ENCODE assay signal across 8 cellular contexts in genomic region chr5:57298295-57298984, GRCh38.
DNase-seq lines count a peak whose midpoint lies in the region; ATAC-seq and TF ChIP-seq lines count a peak whose summit lies in the region.

No MANE protein-coding gene starts in this region.

- no peak overlapping the region for H3K9ac ChIP-seq in NT2/D1 (ENCODE audit: insufficient read length, low read depth)

- H3K27me3 ChIP-seq in BE2C (no peaks in the 10 kb centered on the region), NT2/D1 (ENCODE audit: insufficient read depth, insufficient read length) (no peaks in the 10 kb centered on the region), muscle layer of duodenum (ENCODE audit: low read depth, low read length) (no peaks in the 10 kb centered on the region)

- peak; percentile 90 for TF ChIP-seq CTCF in BE2C (IDR thresholded peaks at IDR 0.05; ENCODE audit: low read depth, low read length)

- H3K4me1 ChIP-seq in BE2C (peaks cover 3% of the 10 kb centered on the region), NT2/D1 (ENCODE audit: insufficient read depth, insufficient read length) (no peaks in the 10 kb centered on the region), muscle layer of duodenum (ENCODE audit: control insufficient read depth in 1 of 2, insufficient read depth in 2 of 2, low read length in 2 of 2) (peaks cover 0 to 5% of the 10 kb centered on the region in 2 donors)

- peak; percentile 54 for ATAC-seq in GM19324 (IDR thresholded peaks at IDR 0.05; ENCODE audit: low FRiP score, unreplicated experiment)

- H3K9me3 ChIP-seq in BE2C = no peaks in the 10 kb centered on the region
- H3K9me3 ChIP-seq in NT2/D1 (ENCODE audit: insufficient read depth, low read length) = no peaks in the 10 kb centered on the region
- no peaks in the 10 kb centered on the region for H3K9me3 ChIP-seq in muscle layer of duodenum (ENCODE audit: control insufficient read depth in 1 of 2, low read length in 2 of 2)

- DNase-seq in BE2C = peak; percentile 91
- DNase-seq in HS-5 (ENCODE audit: low read depth) = peak; percentile 73
- DNase-seq in NT2/D1 (ENCODE audit: low read depth, low spot score) = peak; percentile 70
- DNase-seq in activated CD8-positive, alpha-beta memory T cell treated with anti-CD3 and anti-CD28 coated beads, Interleukin-2, amount 50 U/mL, for 24 hours (ENCODE audit: extremely low read depth) = peak; percentile 69
- peak; percentile 37 for DNase-seq in epidermal melanocyte (ENCODE audit: insufficient read length, low spot score)
- DNase-seq in stimulated activated CD8-positive, alpha-beta memory T cell treated with anti-CD3 and anti-CD28 coated beads, Interleukin-7, amount 100 ng/mL, for 1 hour (ENCODE audit: low read depth in 2 of 2) = peak; percentile 67 to 78

- peak overlapping the region; percentile 48 for H3K27ac ChIP-seq in muscle layer of duodenum (ENCODE audit: low read length)

- H3K36me3 ChIP-seq in BE2C = no peaks in the 10 kb centered on the region
- H3K36me3 ChIP-seq in NT2/D1 (ENCODE audit: insufficient read depth, insufficient read length, low read length) = no peaks in the 10 kb centered on the region
- H3K36me3 ChIP-seq in muscle layer of duodenum (ENCODE audit: control insufficient read depth in 1 of 2, insufficient read depth in 2 of 2, low read length in 2 of 2) = no peaks in the 10 kb centered on the region

- H3K4me3 ChIP-seq in BE2C (ENCODE audit: low read depth, low read length) = peak overlapping the region; percentile 32
- H3K4me3 ChIP-seq in NT2/D1 (ENCODE audit: insufficient read length, low read depth) = no peak overlapping the region
- H3K4me3 ChIP-seq in muscle layer of duodenum (ENCODE audit: low read depth in 1 of 2, low read length in 2 of 2) = peak overlapping the region in 1 of 2 donors; percentile 35

Comparison
In these comparisons a context has a peak if more than half of its experiments do, and no peak if none do; other contexts are left out.
1. DNase-seq: peak in every context shown above with its lines; median percentile 91 in BE2C; 73 in HS-5; 72 in stimulated activated CD8-positive, alpha-beta memory T cell treated with anti-CD3 and anti-CD28 coated beads, Interleukin-7, amount 100 ng/mL, for 1 hour; 70 in NT2/D1; 69 in activated CD8-positive, alpha-beta memory T cell treated with anti-CD3 and anti-CD28 coated beads, Interleukin-2, amount 50 U/mL, for 24 hours; 37 in epidermal melanocyte.